Comparison of ENCODE assay signal across 2 cellular contexts in the genomic region with DNA sequence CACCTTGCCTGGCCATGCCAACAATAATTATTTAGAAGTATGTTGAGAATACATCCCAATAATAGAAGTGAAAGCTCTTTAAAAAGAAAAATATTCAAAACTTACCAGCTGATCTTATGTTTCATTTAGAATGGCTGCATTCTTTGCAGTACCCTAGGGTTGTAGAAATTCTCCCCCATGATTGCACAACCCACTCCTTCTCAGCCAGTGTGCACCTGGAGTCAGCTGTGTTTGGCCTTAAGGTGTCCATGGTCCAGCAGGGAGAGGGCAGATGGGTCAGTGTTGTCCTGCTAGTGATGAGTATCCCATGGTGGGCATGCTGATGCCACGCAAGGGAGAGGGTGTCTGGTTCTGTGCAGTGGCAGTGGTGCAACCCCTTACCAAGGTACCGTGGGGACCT.
TF ChIP-seq lines count a peak whose summit lies in the region.

No MANE protein-coding gene starts in this region.

TF ChIP-seq in IMR-90, 13 proteins besides CTCF, POLR2A, EP300 and RAD21:
- peak; percentile 66 for TF ChIP-seq CEBPB (IDR thresholded peaks at IDR 0.05; ENCODE audit: low read depth, low read length)
- no peak for TF ChIP-seq USF2 (IDR thresholded peaks at IDR 0.05; ENCODE audit: low read depth, low read length)
- TF ChIP-seq, protein P1, sequence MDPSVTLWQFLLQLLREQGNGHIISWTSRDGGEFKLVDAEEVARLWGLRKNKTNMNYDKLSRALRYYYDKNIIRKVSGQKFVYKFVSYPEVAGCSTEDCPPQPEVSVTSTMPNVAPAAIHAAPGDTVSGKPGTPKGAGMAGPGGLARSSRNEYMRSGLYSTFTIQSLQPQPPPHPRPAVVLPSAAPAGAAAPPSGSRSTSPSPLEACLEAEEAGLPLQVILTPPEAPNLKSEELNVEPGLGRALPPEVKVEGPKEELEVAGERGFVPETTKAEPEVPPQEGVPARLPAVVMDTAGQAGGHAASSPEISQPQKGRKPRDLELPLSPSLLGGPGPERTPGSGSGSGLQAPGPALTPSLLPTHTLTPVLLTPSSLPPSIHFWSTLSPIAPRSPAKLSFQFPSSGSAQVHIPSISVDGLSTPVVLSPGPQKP (IDR thresholded peaks at IDR 0.05; ENCODE audit: borderline replicate concordance, low read depth, low read length) = no peak
- TF ChIP-seq MAZ (IDR thresholded peaks at IDR 0.05; ENCODE audit: borderline replicate concordance, low read depth, low read length) = no peak
- no peak for TF ChIP-seq RCOR1 (IDR thresholded peaks at IDR 0.05; ENCODE audit: insufficient replicate concordance, low read length)
- TF ChIP-seq SMC3 (IDR thresholded peaks at IDR 0.05; ENCODE audit: low read depth, low read length) = no peak

TF ChIP-seq in WTC11, 78 proteins besides CTCF, POLR2A, EP300 and RAD21:
- TF ChIP-seq ZNF232 (CRISPR knock-in tag; IDR thresholded peaks at IDR 0.05) = no peak
